15 cellular contexts compared by ENCODE assay signal in genomic region chr7:23966941-23967340, GRCh38.
"Had no signal": no experiment of that assay in that cellular context is flagged by ENCODE, and none has a peak within 500 bp of the region (broad histone marks: within the 10 kb centered on the region; RNA-seq: fewer than 3 reads in every experiment).

No MANE protein-coding gene starts in this region.

- ATAC-seq: body of pancreas; left colon; mucosa of descending colon; stimulated activated naive CD8-positive, alpha-beta T cell treated with anti-CD3 and anti-CD28 coated beads, Interleukin-15, Interleukin-2, amounts not matched to agents 100 U/mL and 50 U/mL, for 24 hours had no signal

- H3K36me3 ChIP-seq: upper lobe of left lung had no signal

- H3K4me1 Mint-ChIP-seq: activated naive CD4-positive, alpha-beta T cell treated with anti-CD3 and anti-CD28 coated beads, Interleukin-2, amount 50 U/mL, for 24 hours; naive B cell had no signal

- H3K9me3 Mint-ChIP-seq: activated CD4-positive, alpha-beta memory T cell treated with anti-CD3 and anti-CD28 coated beads for 36 hours; activated naive CD4-positive, alpha-beta T cell treated with anti-CD3 and anti-CD28 coated beads, Interleukin-2, amount 50 U/mL, for 24 hours had no signal

- H3K27me3 Mint-ChIP-seq: activated CD4-positive, alpha-beta memory T cell treated with anti-CD3 and anti-CD28 coated beads for 36 hours; dendritic cell treated with granulocyte-macrophage colony-stimulating factor and Interleukin-4, amounts not matched to agents 40 ng/mL and 50 ng/mL, for 4 days had no signal

- DNase-seq: activated CD4-positive, alpha-beta memory T cell treated with anti-CD3 and anti-CD28 coated beads for 36 hours; activated CD4-positive, alpha-beta T cell treated with anti-CD3 and anti-CD28 coated beads for 48 hours; activated gamma-delta T cell treated with Interleukin-2 at 50 U/mL for 16 hours; anterior cingulate cortex; body of pancreas; effector CD4-positive, alpha-beta T cell; left colon; mesendoderm; mucosa of descending colon; naive B cell; stimulated activated CD4-positive, alpha-beta T cell treated with anti-CD3 and anti-CD28 coated beads, Interleukin-4, amount 100 ng/mL, for 4 hours; stimulated activated naive CD8-positive, alpha-beta T cell treated with anti-CD3 and anti-CD28 coated beads, Interleukin-15, Interleukin-2, amounts not matched to agents 100 U/mL and 50 U/mL, for 24 hours; upper lobe of left lung had no signal

- H3K27ac Mint-ChIP-seq: activated CD4-positive, alpha-beta memory T cell treated with anti-CD3 and anti-CD28 coated beads for 36 hours; activated naive CD4-positive, alpha-beta T cell treated with anti-CD3 and anti-CD28 coated beads, Interleukin-2, amount 50 U/mL, for 24 hours; dendritic cell treated with granulocyte-macrophage colony-stimulating factor and Interleukin-4, amounts not matched to agents 40 ng/mL and 50 ng/mL, for 4 days; naive B cell had no signal

- H3K4me3 ChIP-seq: body of pancreas, mucosa of descending colon, upper lobe of left lung had no signal

- H3K4me3 Mint-ChIP-seq: activated CD4-positive, alpha-beta memory T cell treated with anti-CD3 and anti-CD28 coated beads for 36 hours; activated naive CD4-positive, alpha-beta T cell treated with anti-CD3 and anti-CD28 coated beads, Interleukin-2, amount 50 U/mL, for 24 hours; dendritic cell treated with granulocyte-macrophage colony-stimulating factor and Interleukin-4, amounts not matched to agents 40 ng/mL and 50 ng/mL, for 4 days; naive B cell had no signal

- H3K36me3 Mint-ChIP-seq: activated CD4-positive, alpha-beta memory T cell treated with anti-CD3 and anti-CD28 coated beads for 36 hours; activated naive CD4-positive, alpha-beta T cell treated with anti-CD3 and anti-CD28 coated beads, Interleukin-2, amount 50 U/mL, for 24 hours; naive B cell had no signal

- H3K27me3 ChIP-seq: body of pancreas, upper lobe of left lung had no signal

- H3K9me3 ChIP-seq: body of pancreas, mucosa of descending colon, upper lobe of left lung had no signal
